Comparison of ENCODE assay signal across 10 cellular contexts in genomic region chr15:77527164-77527778, GRCh38.
A peak's percentile ranks its signal among the peaks of the same experiment; 100 is the strongest.
DNase-seq lines count a peak whose midpoint lies in the region; ATAC-seq, FAIRE-seq and TF ChIP-seq lines count a peak whose summit lies in the region.
"Had no signal": no experiment of that assay in that cellular context is flagged by ENCODE, and none has a peak within 500 bp of the region (broad histone marks: within the 10 kb centered on the region; RNA-seq: fewer than 3 reads in every experiment).

No MANE protein-coding gene starts in this region.

- H2AFZ ChIP-seq in ACC112 (ENCODE audit: low read length, unreplicated experiment): peak overlapping the region; percentile 53

- H3K27ac ChIP-seq in ACC112 (ENCODE audit: low read depth, low read length) (no peak overlapping the region), left lung (peak overlapping the region in 1 of 2 donors; percentile 7)
- H3K27ac ChIP-seq: colonic mucosa had no signal

- no peak for FAIRE-seq in GM12891 (lab: Jason Lieb, UNC)
- FAIRE-seq: TTC549 had no signal

- in situ Hi-C loops in astrocyte of the cerebellum (cut with HindIII; ENCODE audit: low sequenced_read_pairs): loop anchor here (10.0 to 25.0 kb wide), 2 partner anchors 102 to 315 kb away; partner anchors contain the start of genes HMG20A and PEAK1

- intact Hi-C loops in left lung (cut with DNase I): no loop called here

- H3K9me3 ChIP-seq in left lung: no peaks in the 10 kb centered on the region
- H3K9me3 ChIP-seq: colonic mucosa had no signal

- peak; percentile 97 for ATAC-seq in left lung
- no peak for ATAC-seq in HG03342 (IDR thresholded peaks at IDR 0.05; ENCODE audit: unreplicated experiment)

- no peak for TF ChIP-seq CTCF in astrocyte of the cerebellum (IDR thresholded peaks at IDR 0.05; ENCODE audit: low read depth, low read length, missing control alignments)
- TF ChIP-seq CTCF in left lung (IDR thresholded peaks at IDR 0.05): no peak

- peak overlapping the region; percentile 22; the same call in 1 of the 2 replicates for H3K4me3 ChIP-seq in ACC112 (ENCODE audit: low read depth, low read length)
- H3K4me3 ChIP-seq in astrocyte of the cerebellum (ENCODE audit: low read depth, low read length): no peak overlapping the region
- no peak overlapping the region for H3K4me3 ChIP-seq in left lung
- H3K4me3 ChIP-seq: colonic mucosa had no signal

- no peaks in the 10 kb centered on the region for H3K36me3 ChIP-seq in ACC112 (ENCODE audit: insufficient read depth, low read length)
- no peaks in the 10 kb centered on the region for H3K36me3 ChIP-seq in left lung
- H3K36me3 ChIP-seq: colonic mucosa had no signal

- no peak for TF ChIP-seq POLR2A in GM12891 (IDR thresholded peaks at IDR 0.05; ENCODE audit: low read depth, low read length)

- peaks cover 9% of the 10 kb centered on the region for H3K4me1 ChIP-seq in ACC112 (ENCODE audit: control insufficient read depth, insufficient read depth, low read length, unreplicated experiment)
- peaks cover 0 to 8% of the 10 kb centered on the region in 2 donors for H3K4me1 ChIP-seq in left lung
- H3K4me1 ChIP-seq: colonic mucosa had no signal

- H3K27me3 ChIP-seq in ACC112 (ENCODE audit: insufficient read depth, low read length) (no peaks in the 10 kb centered on the region; the same call in 1 of the 2 replicates), left lung (no peaks in the 10 kb centered on the region)
- H3K27me3 ChIP-seq: colonic mucosa had no signal

- peak; percentile 40 for DNase-seq in HT-29 (ENCODE audit: low spot score)
- DNase-seq in astrocyte of the cerebellum (ENCODE audit: low read depth): peak; percentile 60
- DNase-seq in left lung: peak in 1 of 2 donors; percentile 64
- DNase-seq in NCI-H2196 treated with DMSO at 0.1 percent for 48 hours (lab: John Stamatoyannopoulos, UW; ENCODE audit: unreplicated experiment): no peak
- no peak for DNase-seq in C1 segment of cervical spinal cord (lab: John Stamatoyannopoulos, UW)
- no peak for DNase-seq in GM12891 (ENCODE audit: insufficient read length, low spot score)
- DNase-seq: colonic mucosa had no signal

- H3K79me2 ChIP-seq in ACC112 (ENCODE audit: control insufficient read depth, insufficient read depth, low read length, unreplicated experiment): no peaks in the 10 kb centered on the region

TF ChIP-seq in GM12891, 5 proteins besides CTCF, POLR2A, EP300 and RAD21:
- TF ChIP-seq POLR2AphosphoS5 (IDR thresholded peaks at IDR 0.05; ENCODE audit: low read depth, low read length) (no peak), PAX5 (IDR thresholded peaks at IDR 0.05; ENCODE audit: insufficient read depth, low read length, severe bottlenecking) (no peak)

Comparison
In these comparisons a context has a peak if more than half of its experiments do, and no peak if none do; other contexts are left out.
1. DNase-seq: peak in HT-29 (single experiment) and astrocyte of the cerebellum (single experiment); none in NCI-H2196 treated with DMSO at 0.1 percent for 48 hours (single experiment), C1 segment of cervical spinal cord (0 of 14) and GM12891 (single experiment).